ENCODE assay signal across 1 cellular context in the genomic region with DNA sequence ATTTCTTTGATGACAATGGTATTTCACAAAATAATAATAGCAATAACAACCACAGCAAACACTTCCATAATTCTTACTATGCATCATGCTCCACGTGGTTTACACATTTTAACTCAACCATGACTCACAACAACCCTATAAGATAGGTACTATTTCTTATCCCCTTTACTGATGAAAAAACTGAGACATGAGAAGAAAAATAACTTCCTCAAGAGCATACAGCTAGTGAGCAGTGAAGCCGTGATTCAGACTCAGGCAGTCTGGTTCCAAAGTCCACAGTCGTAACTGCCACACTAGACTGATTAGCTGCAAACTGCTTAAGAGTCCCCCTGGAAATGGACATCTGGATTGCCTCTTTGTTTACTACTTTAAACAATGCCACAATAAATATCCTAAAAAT.
TF ChIP-seq lines count a peak whose summit lies in the region.

No MANE protein-coding gene starts in this region.

TF ChIP-seq in WTC11, 78 proteins besides CTCF, POLR2A, EP300 and RAD21 (continued from another document):
- TF ChIP-seq, protein P1, sequence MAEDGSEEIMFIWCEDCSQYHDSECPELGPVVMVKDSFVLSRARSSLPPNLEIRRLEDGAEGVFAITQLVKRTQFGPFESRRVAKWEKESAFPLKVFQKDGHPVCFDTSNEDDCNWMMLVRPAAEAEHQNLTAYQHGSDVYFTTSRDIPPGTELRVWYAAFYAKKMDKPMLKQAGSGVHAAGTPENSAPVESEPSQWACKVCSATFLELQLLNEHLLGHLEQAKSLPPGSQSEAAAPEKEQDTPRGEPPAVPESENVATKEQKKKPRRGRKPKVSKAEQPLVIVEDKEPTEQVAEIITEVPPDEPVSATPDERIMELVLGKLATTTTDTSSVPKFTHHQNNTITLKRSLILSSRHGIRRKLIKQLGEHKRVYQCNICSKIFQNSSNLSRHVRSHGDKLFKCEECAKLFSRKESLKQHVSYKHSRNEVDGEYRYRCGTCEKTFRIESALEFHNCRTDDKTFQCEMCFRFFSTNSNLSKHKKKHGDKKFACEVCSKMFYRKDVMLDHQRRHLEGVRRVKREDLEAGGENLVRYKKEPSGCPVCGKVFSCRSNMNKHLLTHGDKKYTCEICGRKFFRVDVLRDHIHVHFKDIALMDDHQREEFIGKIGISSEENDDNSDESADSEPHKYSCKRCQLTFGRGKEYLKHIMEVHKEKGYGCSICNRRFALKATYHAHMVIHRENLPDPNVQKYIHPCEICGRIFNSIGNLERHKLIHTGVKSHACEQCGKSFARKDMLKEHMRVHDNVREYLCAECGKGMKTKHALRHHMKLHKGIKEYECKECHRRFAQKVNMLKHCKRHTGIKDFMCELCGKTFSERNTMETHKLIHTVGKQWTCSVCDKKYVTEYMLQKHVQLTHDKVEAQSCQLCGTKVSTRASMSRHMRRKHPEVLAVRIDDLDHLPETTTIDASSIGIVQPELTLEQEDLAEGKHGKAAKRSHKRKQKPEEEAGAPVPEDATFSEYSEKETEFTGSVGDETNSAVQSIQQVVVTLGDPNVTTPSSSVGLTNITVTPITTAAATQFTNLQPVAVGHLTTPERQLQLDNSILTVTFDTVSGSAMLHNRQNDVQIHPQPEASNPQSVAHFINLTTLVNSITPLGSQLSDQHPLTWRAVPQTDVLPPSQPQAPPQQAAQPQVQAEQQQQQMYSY (CRISPR knock-in tag; IDR thresholded peaks at IDR 0.05): no peak
- TF ChIP-seq TEAD1 (CRISPR knock-in tag; IDR thresholded peaks at IDR 0.05) (no peak), JAZF1 (CRISPR knock-in tag; IDR thresholded peaks at IDR 0.05) (no peak), ATF3 (CRISPR knock-in tag; conservative IDR thresholded peaks at IDR 0.05) (no peak), SOX15 (CRISPR knock-in tag; IDR thresholded peaks at IDR 0.05) (no peak), SMAD4 (CRISPR knock-in tag; IDR thresholded peaks at IDR 0.05) (no peak), MXD4 (CRISPR knock-in tag; IDR thresholded peaks at IDR 0.05; ENCODE audit: borderline replicate concordance) (no peak), ZNF512 (CRISPR knock-in tag; IDR thresholded peaks at IDR 0.05; ENCODE audit: borderline replicate concordance) (no peak)
- TF ChIP-seq, protein P2, sequence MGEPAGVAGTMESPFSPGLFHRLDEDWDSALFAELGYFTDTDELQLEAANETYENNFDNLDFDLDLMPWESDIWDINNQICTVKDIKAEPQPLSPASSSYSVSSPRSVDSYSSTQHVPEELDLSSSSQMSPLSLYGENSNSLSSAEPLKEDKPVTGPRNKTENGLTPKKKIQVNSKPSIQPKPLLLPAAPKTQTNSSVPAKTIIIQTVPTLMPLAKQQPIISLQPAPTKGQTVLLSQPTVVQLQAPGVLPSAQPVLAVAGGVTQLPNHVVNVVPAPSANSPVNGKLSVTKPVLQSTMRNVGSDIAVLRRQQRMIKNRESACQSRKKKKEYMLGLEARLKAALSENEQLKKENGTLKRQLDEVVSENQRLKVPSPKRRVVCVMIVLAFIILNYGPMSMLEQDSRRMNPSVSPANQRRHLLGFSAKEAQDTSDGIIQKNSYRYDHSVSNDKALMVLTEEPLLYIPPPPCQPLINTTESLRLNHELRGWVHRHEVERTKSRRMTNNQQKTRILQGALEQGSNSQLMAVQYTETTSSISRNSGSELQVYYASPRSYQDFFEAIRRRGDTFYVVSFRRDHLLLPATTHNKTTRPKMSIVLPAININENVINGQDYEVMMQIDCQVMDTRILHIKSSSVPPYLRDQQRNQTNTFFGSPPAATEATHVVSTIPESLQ (CRISPR knock-in tag; IDR thresholded peaks at IDR 0.05): no peak
- TF ChIP-seq, protein P3, sequence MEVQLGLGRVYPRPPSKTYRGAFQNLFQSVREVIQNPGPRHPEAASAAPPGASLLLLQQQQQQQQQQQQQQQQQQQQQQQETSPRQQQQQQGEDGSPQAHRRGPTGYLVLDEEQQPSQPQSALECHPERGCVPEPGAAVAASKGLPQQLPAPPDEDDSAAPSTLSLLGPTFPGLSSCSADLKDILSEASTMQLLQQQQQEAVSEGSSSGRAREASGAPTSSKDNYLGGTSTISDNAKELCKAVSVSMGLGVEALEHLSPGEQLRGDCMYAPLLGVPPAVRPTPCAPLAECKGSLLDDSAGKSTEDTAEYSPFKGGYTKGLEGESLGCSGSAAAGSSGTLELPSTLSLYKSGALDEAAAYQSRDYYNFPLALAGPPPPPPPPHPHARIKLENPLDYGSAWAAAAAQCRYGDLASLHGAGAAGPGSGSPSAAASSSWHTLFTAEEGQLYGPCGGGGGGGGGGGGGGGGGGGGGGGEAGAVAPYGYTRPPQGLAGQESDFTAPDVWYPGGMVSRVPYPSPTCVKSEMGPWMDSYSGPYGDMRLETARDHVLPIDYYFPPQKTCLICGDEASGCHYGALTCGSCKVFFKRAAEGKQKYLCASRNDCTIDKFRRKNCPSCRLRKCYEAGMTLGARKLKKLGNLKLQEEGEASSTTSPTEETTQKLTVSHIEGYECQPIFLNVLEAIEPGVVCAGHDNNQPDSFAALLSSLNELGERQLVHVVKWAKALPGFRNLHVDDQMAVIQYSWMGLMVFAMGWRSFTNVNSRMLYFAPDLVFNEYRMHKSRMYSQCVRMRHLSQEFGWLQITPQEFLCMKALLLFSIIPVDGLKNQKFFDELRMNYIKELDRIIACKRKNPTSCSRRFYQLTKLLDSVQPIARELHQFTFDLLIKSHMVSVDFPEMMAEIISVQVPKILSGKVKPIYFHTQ (CRISPR knock-in tag; IDR thresholded peaks at IDR 0.05): no peak
